Comparison of ENCODE assay signal across 1 cellular context in genomic region chr12:51908876-51909592, GRCh38.
TF ChIP-seq lines count a peak whose summit lies in the region.

No MANE protein-coding gene starts in this region.

TF ChIP-seq in K562, 482 proteins besides CTCF, POLR2A, EP300 and RAD21 (continued from another document and continues in another):
- TF ChIP-seq DLX4 (CRISPR knock-in tag; IDR thresholded peaks at IDR 0.05) (no peak), HMGN3 (IDR thresholded peaks at IDR 0.05; ENCODE audit: borderline replicate concordance, extremely low read depth, insufficient read length, low read depth, low read length) (no peak), ZBTB2 (IDR thresholded peaks at IDR 0.05) (peak; percentile 16; the same call in 1 of the 2 replicates), POLR3A (IDR thresholded peaks at IDR 0.05; ENCODE audit: borderline replicate concordance, extremely low read depth, insufficient read depth, insufficient read length) (no peak), MBD2 (IDR thresholded peaks at IDR 0.05; ENCODE audit: borderline replicate concordance, low read depth) (no peak), HDAC8 (tag; IDR thresholded peaks at IDR 0.05) (no peak), KDM4B (IDR thresholded peaks at IDR 0.05; ENCODE audit: borderline replicate concordance in 2 of 2, low read depth in 1 of 2) (no peak), RBM17 (IDR thresholded peaks at IDR 0.05; ENCODE audit: borderline replicate concordance, low read depth, low read length) (no peak), ZFPM2 (CRISPR knock-in tag; IDR thresholded peaks at IDR 0.05) (no peak), ZNF707 (CRISPR knock-in tag; conservative IDR thresholded peaks at IDR 0.05) (no peak), ZNF778 (CRISPR knock-in tag; IDR thresholded peaks at IDR 0.05) (no peak), NFATC3 (IDR thresholded peaks at IDR 0.05) (no peak), THAP7 (CRISPR knock-in tag; IDR thresholded peaks at IDR 0.05) (no peak), CBFA2T2 (conservative IDR thresholded peaks at IDR 0.05) (peak; percentile 94), KLF16 (IDR thresholded peaks at IDR 0.05) (peak; percentile 75; the same call in 1 of the 2 replicates), BDP1 (IDR thresholded peaks at IDR 0.05; ENCODE audit: insufficient read depth, insufficient read length) (no peak), BACH1 (tag; IDR thresholded peaks at IDR 0.05) (no peak), TAF1 (IDR thresholded peaks at IDR 0.05; ENCODE audit: control insufficient read depth, extremely low read depth, insufficient read depth, low read length, severe bottlenecking) (no peak), C11orf30 (IDR thresholded peaks at IDR 0.05; ENCODE audit: low read depth) (no peak), NFIC (IDR thresholded peaks at IDR 0.05) (peak; percentile 84), HDGF (IDR thresholded peaks at IDR 0.05) (no peak), CSDE1 (IDR thresholded peaks at IDR 0.05) (no peak), NFRKB (IDR thresholded peaks at IDR 0.05; ENCODE audit: low read depth) (no peak), ZNF174 (CRISPR knock-in tag; IDR thresholded peaks at IDR 0.05) (no peak), RREB1 (CRISPR knock-in tag; IDR thresholded peaks at IDR 0.05) (no peak), KLF10 (CRISPR knock-in tag; IDR thresholded peaks at IDR 0.05) (no peak), RHOXF2B (CRISPR knock-in tag; conservative IDR thresholded peaks at IDR 0.05) (no peak), RFX5 (IDR thresholded peaks at IDR 0.05; ENCODE audit: low read depth, low read length) (no peak), CC2D1A (IDR thresholded peaks at IDR 0.05) (peak; percentile 18; the same call in 1 of the 2 replicates), UBTF (IDR thresholded peaks at IDR 0.05; ENCODE audit: borderline replicate concordance in 1 of 2, low read depth in 2 of 2, low read length in 2 of 2) (no peak), TARDBP (IDR thresholded peaks at IDR 0.05) (no peak), ZNF140 (CRISPR knock-in tag; IDR thresholded peaks at IDR 0.05) (no peak), ZKSCAN8 (CRISPR knock-in tag; IDR thresholded peaks at IDR 0.05) (no peak), RNF2 (IDR thresholded peaks at IDR 0.05) (no peak), ZNF121 (CRISPR knock-in tag; conservative IDR thresholded peaks at IDR 0.05) (peak; percentile 83), SIX5 (IDR thresholded peaks at IDR 0.05; ENCODE audit: borderline replicate concordance in 1 of 2, insufficient read depth in 1 of 2, low read depth in 1 of 2, low read length in 2 of 2) (no peak), MAFG (tag; conservative IDR thresholded peaks at IDR 0.05) (no peak), SUPT5H (IDR thresholded peaks at IDR 0.05) (no peak), BRD4 (IDR thresholded peaks at IDR 0.05) (no peak), JUNB (CRISPR knock-in tag; conservative IDR thresholded peaks at IDR 0.05) (no peak), ZNF146 (CRISPR knock-in tag; IDR thresholded peaks at IDR 0.05; ENCODE audit: unreplicated experiment) (no peak), ZBTB49 (CRISPR knock-in tag; IDR thresholded peaks at IDR 0.05; ENCODE audit: borderline replicate concordance) (no peak), THRB (CRISPR knock-in tag; conservative IDR thresholded peaks at IDR 0.05) (no peak), CEBPZ (IDR thresholded peaks at IDR 0.05; ENCODE audit: borderline replicate concordance, low read depth, low read length) (no peak), EP400 (IDR thresholded peaks at IDR 0.05) (no peak), PHB2 (IDR thresholded peaks at IDR 0.05; ENCODE audit: low read depth) (0 out of 2 replicates have a peak, but pooled peaks have one; percentile 41), E2F3 (CRISPR knock-in tag; IDR thresholded peaks at IDR 0.05) (no peak), KDM1A (IDR thresholded peaks at IDR 0.05) (peak; percentile 77 to 82), MNT (conservative IDR thresholded peaks at IDR 0.05) (0 out of 4 replicates have a peak, but pooled peaks of 1 of the 2 experiments have one; percentile 20), ETV1 (tag; conservative IDR thresholded peaks at IDR 0.05; ENCODE audit: low read depth) (no peak), TBP (optimal IDR thresholded peaks at IDR 0.05; ENCODE audit: low read depth, low read length) (peak; percentile 42)
